Comparison of ENCODE assay signal across 1 cellular context in the genomic region with DNA sequence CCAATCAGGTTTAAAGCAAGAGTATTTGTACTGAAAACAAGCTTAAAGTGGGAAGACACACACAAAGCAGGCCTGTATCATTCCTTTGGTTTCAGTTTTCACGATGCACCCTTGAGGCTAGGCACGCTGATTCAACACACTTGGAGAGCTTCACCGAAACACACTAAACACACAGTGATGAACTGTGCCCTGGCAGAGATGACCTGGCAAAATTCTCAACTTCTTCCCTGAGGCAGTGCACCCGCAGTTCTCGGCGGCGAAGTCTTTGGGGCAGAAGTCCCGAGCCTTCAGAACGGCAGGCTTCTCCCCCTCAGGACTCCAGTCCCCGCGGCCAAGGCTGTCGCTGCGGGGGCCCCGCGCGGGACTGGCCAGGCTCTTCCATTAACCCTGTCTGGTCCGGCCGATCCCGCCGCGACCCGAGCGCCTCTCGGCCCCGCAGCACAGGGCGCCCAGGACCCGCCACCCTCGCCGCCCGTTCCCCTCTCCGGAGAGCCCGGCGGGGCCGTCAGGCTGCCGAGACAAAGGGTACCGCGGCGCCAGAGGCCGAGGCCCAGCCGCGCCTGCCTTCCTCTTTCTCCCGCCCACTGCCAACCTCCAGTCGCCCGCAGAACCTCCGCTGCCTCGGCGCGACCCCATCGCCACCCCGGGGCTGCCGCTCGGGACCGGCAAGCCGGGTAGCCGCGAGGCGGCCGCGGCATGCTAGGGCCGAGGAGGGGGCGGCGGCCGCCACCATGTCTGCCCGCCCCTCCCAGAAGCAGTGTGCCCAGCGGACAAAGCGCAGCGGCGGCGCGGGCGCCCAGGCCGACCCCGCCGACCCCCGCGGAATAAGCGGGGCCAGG.
TF ChIP-seq lines count a peak whose summit lies in the region.

No MANE protein-coding gene starts in this region.

TF ChIP-seq in WTC11, 78 proteins besides CTCF, POLR2A, EP300 and RAD21 (continued from another document):
- TF ChIP-seq FOXK1 (CRISPR knock-in tag; IDR thresholded peaks at IDR 0.05) (peak; percentile 6; the same call in 1 of the 2 replicates), GABPB1 (CRISPR knock-in tag; IDR thresholded peaks at IDR 0.05) (0 out of 2 replicates have a peak, but pooled peaks have one; percentile 36), TP53 (CRISPR knock-in tag; IDR thresholded peaks at IDR 0.05) (0 out of 2 replicates have a peak, but pooled peaks have one; percentile 21), CBFB (CRISPR knock-in tag; IDR thresholded peaks at IDR 0.05; ENCODE audit: low read depth) (no peak), FOXP4 (CRISPR knock-in tag; IDR thresholded peaks at IDR 0.05) (no peak; the same call in 1 of the 2 replicates)
- TF ChIP-seq, protein P1, sequence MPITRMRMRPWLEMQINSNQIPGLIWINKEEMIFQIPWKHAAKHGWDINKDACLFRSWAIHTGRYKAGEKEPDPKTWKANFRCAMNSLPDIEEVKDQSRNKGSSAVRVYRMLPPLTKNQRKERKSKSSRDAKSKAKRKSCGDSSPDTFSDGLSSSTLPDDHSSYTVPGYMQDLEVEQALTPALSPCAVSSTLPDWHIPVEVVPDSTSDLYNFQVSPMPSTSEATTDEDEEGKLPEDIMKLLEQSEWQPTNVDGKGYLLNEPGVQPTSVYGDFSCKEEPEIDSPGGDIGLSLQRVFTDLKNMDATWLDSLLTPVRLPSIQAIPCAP (CRISPR knock-in tag; IDR thresholded peaks at IDR 0.05): no peak; the same call in 1 of the 2 replicates
- TF ChIP-seq, protein P2, sequence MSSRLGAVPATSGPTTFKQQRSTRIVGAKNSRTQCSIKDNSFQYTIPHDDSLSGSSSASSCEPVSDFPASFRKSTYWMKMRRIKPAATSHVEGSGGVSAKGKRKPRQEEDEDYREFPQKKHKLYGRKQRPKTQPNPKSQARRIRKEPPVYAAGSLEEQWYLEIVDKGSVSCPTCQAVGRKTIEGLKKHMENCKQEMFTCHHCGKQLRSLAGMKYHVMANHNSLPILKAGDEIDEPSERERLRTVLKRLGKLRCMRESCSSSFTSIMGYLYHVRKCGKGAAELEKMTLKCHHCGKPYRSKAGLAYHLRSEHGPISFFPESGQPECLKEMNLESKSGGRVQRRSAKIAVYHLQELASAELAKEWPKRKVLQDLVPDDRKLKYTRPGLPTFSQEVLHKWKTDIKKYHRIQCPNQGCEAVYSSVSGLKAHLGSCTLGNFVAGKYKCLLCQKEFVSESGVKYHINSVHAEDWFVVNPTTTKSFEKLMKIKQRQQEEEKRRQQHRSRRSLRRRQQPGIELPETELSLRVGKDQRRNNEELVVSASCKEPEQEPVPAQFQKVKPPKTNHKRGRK (CRISPR knock-in tag; IDR thresholded peaks at IDR 0.05; ENCODE audit: borderline replicate concordance): 0 out of 2 replicates have a peak, but pooled peaks have one; percentile 36
